ENCODE assay signal across 14 cellular contexts in genomic region chr2:165815299-165815698, GRCh38. TPM values are rescaled to one million over a fixed set of nuclear protein-coding genes. Genes with fewer than 3 reads are reported as not detected.
A peak's percentile ranks its signal among the peaks of the same experiment; 100 is the strongest.
DNase-seq lines count a peak whose midpoint lies in the region; ATAC-seq and TF ChIP-seq lines count a peak whose summit lies in the region.
"Had no signal": no experiment of that assay in that cellular context is flagged by ENCODE, and none has a peak within 500 bp of the region (broad histone marks: within the 10 kb centered on the region; RNA-seq: fewer than 3 reads in every experiment).

No MANE protein-coding gene starts in this region.

- no peak overlapping the region for H3K27ac ChIP-seq in body of pancreas

- intact Hi-C loops in body of pancreas (cut with DNase I), result no loop called here

- ATAC-seq in GM19023 (IDR thresholded peaks at IDR 0.05; ENCODE audit: unreplicated experiment), result peak; percentile 40
- peak; percentile 46 for ATAC-seq in GM21786 (IDR thresholded peaks at IDR 0.05; ENCODE audit: unreplicated experiment)
- peak; percentile 34 for ATAC-seq in HG03342 (IDR thresholded peaks at IDR 0.05; ENCODE audit: unreplicated experiment)
- peak; percentile 80 to 82 for ATAC-seq in naive B cell (ENCODE audit: low read depth in 2 of 2)
- ATAC-seq in body of pancreas, result no peak
- ATAC-seq: HCT116, Right ventricle myocardium inferior had no signal

- WGBS in body of pancreas, 2 donors, result 74 to 75% methylated on average over 2 of the region's 2 CpGs

- H3K36me3 Mint-ChIP-seq in naive B cell, result no peaks in the 10 kb centered on the region
- H3K36me3 Mint-ChIP-seq: brain had no signal

- no peak for TF ChIP-seq POLR2A in body of pancreas (IDR thresholded peaks at IDR 0.05)

- no peaks in the 10 kb centered on the region for H3K36me3 ChIP-seq in body of pancreas (replicated peaks in 1 of 2; ENCODE audit: insufficient read depth in 1 of 2, low read depth in 2 of 2)

- H3K4me1 Mint-ChIP-seq in naive B cell, result peaks cover 40 to 64% (median 62%) of the 10 kb centered on the region in 3 donors

- peak overlapping the region; percentile 29 to 87 (median 74) for H3K4me3 Mint-ChIP-seq in naive B cell
- H3K4me3 Mint-ChIP-seq: brain; stimulated activated naive CD8-positive, alpha-beta T cell treated with anti-CD3 and anti-CD28 coated beads, Interleukin-15, Interleukin-2, amounts not matched to agents 100 ng/mL and 50 ng/mL, for 24 hours had no signal

- DNase-seq in naive B cell (no peak), islet precursor cell (no peak), body of pancreas (no peak), NCI-H1694 (lab: John Stamatoyannopoulos, UW) (no peak), OCI-M1 (lab: John Stamatoyannopoulos, UW) (no peak)
- DNase-seq: stimulated activated CD4-positive, alpha-beta T cell treated with anti-CD3 and anti-CD28 coated beads, Interleukin-2, amount 100 ng/mL, for 24 hours had no signal

- TF ChIP-seq CTCF in body of pancreas (IDR thresholded peaks at IDR 0.05), result no peak

- peaks cover 0 to 1% (median 0%) of the 10 kb centered on the region in 7 donors for H3K9me3 Mint-ChIP-seq in naive B cell
- H3K9me3 Mint-ChIP-seq: brain; stimulated activated naive CD8-positive, alpha-beta T cell treated with anti-CD3 and anti-CD28 coated beads, Interleukin-15, Interleukin-2, amounts not matched to agents 100 ng/mL and 50 ng/mL, for 24 hours had no signal

- no peaks in the 10 kb centered on the region for H3K27me3 ChIP-seq in body of pancreas

- no peaks in the 10 kb centered on the region for H3K27me3 Mint-ChIP-seq in naive B cell
- H3K27me3 Mint-ChIP-seq: brain; stimulated activated naive CD8-positive, alpha-beta T cell treated with anti-CD3 and anti-CD28 coated beads, Interleukin-15, Interleukin-2, amounts not matched to agents 100 ng/mL and 50 ng/mL, for 24 hours had no signal

- peak overlapping the region; percentile 77 to 97 (median 92) for H3K27ac Mint-ChIP-seq in naive B cell
- H3K27ac Mint-ChIP-seq: brain; stimulated activated naive CD8-positive, alpha-beta T cell treated with anti-CD3 and anti-CD28 coated beads, Interleukin-15, Interleukin-2, amounts not matched to agents 100 ng/mL and 50 ng/mL, for 24 hours had no signal

- no peaks in the 10 kb centered on the region for H3K9me3 ChIP-seq in body of pancreas

- H3K4me1 ChIP-seq in body of pancreas, result peaks cover 4% of the 10 kb centered on the region

- no peak overlapping the region for H3K4me3 ChIP-seq in body of pancreas
- H3K4me3 ChIP-seq: lung had no signal

RNA-seq across cellular contexts. Expression of gene GALNT3, which starts 21.3 kb away (rescaled TPM):
- 1 to 10 TPM; 2.7 to 7.0 (median 5.2) TPM for polyA plus RNA-seq in naive B cell (ENCODE audit: low read depth in 6 of 6)
- total RNA-seq in body of pancreas, result 10 to 100 TPM; 29.7 to 64.9 TPM
- total RNA-seq: Right ventricle myocardium inferior had no signal
